Comparison of ENCODE assay signal across 9 cellular contexts in genomic region chr7:69708857-69709256, GRCh38.
DNase-seq lines count a peak whose midpoint lies in the region; ATAC-seq, FAIRE-seq and TF ChIP-seq lines count a peak whose summit lies in the region.
"Had no signal": no experiment of that assay in that cellular context is flagged by ENCODE, and none has a peak within 500 bp of the region (broad histone marks: within the 10 kb centered on the region; RNA-seq: fewer than 3 reads in every experiment).

No MANE protein-coding gene starts in this region.

- H3K4me2 ChIP-seq in A549 (peak overlapping the region; percentile 25; the same call in 2 of the 3 replicates), DOHH2 (ENCODE audit: low read length) (0 out of 2 replicates have a peak overlapping the region, but pooled peaks have one; percentile 0), fibroblast of lung (ENCODE audit: extremely low read depth, insufficient read depth, low read length) (no peak overlapping the region)

- no peak for TF ChIP-seq EP300 in A549 (IDR thresholded peaks at IDR 0.05)

- WGBS in A549 (ENCODE audit: missing lambda C conversion rate): 63% methylated on average over 2 of the region's 2 CpGs

- no peak overlapping the region for H3K27ac ChIP-seq in A549
- no peak overlapping the region for H3K27ac ChIP-seq in DOHH2 (ENCODE audit: low read depth, low read length)
- no peak overlapping the region for H3K27ac ChIP-seq in fibroblast of lung (ENCODE audit: insufficient read depth, low read length)

- DNase-seq in A549 (ENCODE audit: low read depth in 1 of 2, low spot score in 1 of 2) (peak; percentile 17 to 52), NCI-H2196 treated with DMSO at 0.1 percent for 48 hours (lab: John Stamatoyannopoulos, UW; ENCODE audit: unreplicated experiment) (peak; percentile 28), fibroblast of lung (ENCODE audit: low read depth in 2 of 2) (peak; percentile 13 to 74), KG1 (lab: John Stamatoyannopoulos, UW) (no peak)

- CTCF ChIA-PET in A549 (lab: Yijun Ruan, JAX): no interaction called here

- peaks cover 18% of the 10 kb centered on the region for H3K4me1 ChIP-seq in A549
- peaks cover 61% of the 10 kb centered on the region for H3K4me1 ChIP-seq in DOHH2 (ENCODE audit: control insufficient read depth, low read length)
- H3K4me1 ChIP-seq in fibroblast of lung (ENCODE audit: control insufficient read depth, extremely low read depth, insufficient read depth, low read length): no peaks in the 10 kb centered on the region

- peaks cover 100% of the 10 kb centered on the region for H3K79me2 ChIP-seq in DOHH2 (ENCODE audit: control insufficient read depth, low read length)
- H3K79me2 ChIP-seq in fibroblast of lung (ENCODE audit: control insufficient read depth, insufficient read depth, low read length): no peaks in the 10 kb centered on the region

- peaks cover 11% of the 10 kb centered on the region; the same call in 1 of the 2 replicates for H4K20me1 ChIP-seq in DOHH2 (ENCODE audit: control insufficient read depth, insufficient read depth, low read depth, low read length)
- H4K20me1 ChIP-seq in fibroblast of lung (ENCODE audit: control insufficient read depth, extremely low read depth, insufficient read depth, low read length): no peaks in the 10 kb centered on the region

- H3K9me3 ChIP-seq in A549: no peaks in the 10 kb centered on the region
- H3K9me3 ChIP-seq in DOHH2 (ENCODE audit: control insufficient read depth, insufficient read depth, low read length): no peaks in the 10 kb centered on the region
- H3K9me3 ChIP-seq in fibroblast of lung (ENCODE audit: control insufficient read depth, insufficient read depth, low read depth, low read length): no peaks in the 10 kb centered on the region

- no peak for TF ChIP-seq RAD21 in A549 (conservative IDR thresholded peaks at IDR 0.05 in 1 of 2, IDR thresholded peaks at IDR 0.05 in 1 of 2)

- H3F3A ChIP-seq in DOHH2 (ENCODE audit: control insufficient read depth, insufficient read depth): 0 out of 2 replicates have a peak, but pooled peaks cover 2% of the 10 kb centered on the region

- FAIRE-seq in A549 (lab: Jason Lieb, UNC): peak; percentile 70

- no peak overlapping the region for H3K9ac ChIP-seq in fibroblast of lung (ENCODE audit: insufficient read depth, low read length)

- H3K9me2 ChIP-seq in DOHH2 (replicated peaks; ENCODE audit: control insufficient read depth, low read length): no peaks in the 10 kb centered on the region

- no peak for TF ChIP-seq POLR2A in A549 (IDR thresholded peaks at IDR 0.05; ENCODE audit: low read length)

- no peaks in the 10 kb centered on the region for H3K36me3 ChIP-seq in DOHH2 (ENCODE audit: control insufficient read depth, low read length)
- H3K36me3 ChIP-seq in fibroblast of lung (ENCODE audit: control insufficient read depth, insufficient read depth, low read length): no peaks in the 10 kb centered on the region

- POLR2A ChIA-PET in A549 (lab: Yijun Ruan, JAX): no interaction called here

- peak; percentile 45 to 64; a peak in 4 of 6 replicates for ATAC-seq in A549
- ATAC-seq in GM19351 (IDR thresholded peaks at IDR 0.05; ENCODE audit: unreplicated experiment): no peak
- no peak for ATAC-seq in GM21529 (IDR thresholded peaks at IDR 0.05; ENCODE audit: unreplicated experiment)
- ATAC-seq in HG03432 (IDR thresholded peaks at IDR 0.05; ENCODE audit: unreplicated experiment): no peak
- ATAC-seq: Panc1 had no signal

- TF ChIP-seq CTCF in A549 (IDR thresholded peaks at IDR 0.05) (no peak), DOHH2 (IDR thresholded peaks at IDR 0.05; ENCODE audit: low read depth, low read length, poor library complexity, severe bottlenecking) (no peak), fibroblast of lung (conservative IDR thresholded peaks at IDR 0.05 in 1 of 2, IDR thresholded peaks at IDR 0.05 in 1 of 2; ENCODE audit: low read depth in 1 of 2, low read length in 2 of 2) (no peak)

- no peaks in the 10 kb centered on the region for H3K27me3 ChIP-seq in DOHH2 (ENCODE audit: control insufficient read depth, low read length)
- no peaks in the 10 kb centered on the region for H3K27me3 ChIP-seq in fibroblast of lung (ENCODE audit: control insufficient read depth, insufficient read depth, low read length)

- H3K4me3 ChIP-seq in A549 (no peak overlapping the region), DOHH2 (ENCODE audit: low read length) (no peak overlapping the region), fibroblast of lung (replicated peaks in 1 of 4; ENCODE audit: control extremely low read depth in 1 of 4, insufficient read depth in 1 of 4, low read depth in 3 of 4, low read length in 4 of 4) (no peak overlapping the region)

- no peak overlapping the region for H2AFZ ChIP-seq in fibroblast of lung (ENCODE audit: low read length)

TF ChIP-seq in A549, 52 proteins besides CTCF, POLR2A, EP300 and RAD21:
- TF ChIP-seq SMC3 (IDR thresholded peaks at IDR 0.05) (no peak), EHMT2 (IDR thresholded peaks at IDR 0.05; ENCODE audit: low read depth) (no peak), TP53 (CRISPR knock-in tag; IDR thresholded peaks at IDR 0.05) (no peak), HOXA7 (CRISPR knock-in tag; IDR thresholded peaks at IDR 0.05) (no peak), EHF (CRISPR knock-in tag; IDR thresholded peaks at IDR 0.05) (no peak), RNF2 (IDR thresholded peaks at IDR 0.05; ENCODE audit: borderline replicate concordance, low read depth) (no peak), JUN (IDR thresholded peaks at IDR 0.05) (no peak), GATA3 (IDR thresholded peaks at IDR 0.05; ENCODE audit: borderline replicate concordance) (no peak), ELK1 (IDR thresholded peaks at IDR 0.05; ENCODE audit: low read depth, low read length) (no peak)

Comparison
In these comparisons a context has a peak if more than half of its experiments do, and no peak if none do; other contexts are left out.
1. ATAC-seq: peak in A549 (2 of 2); none in GM19351 (single experiment), GM21529 (single experiment) and HG03432 (single experiment).